In genomic region chr9:125361837-125362531, GRCh38 we compare ENCODE assay signal across 9 cellular contexts.
DNase-seq lines count a peak whose midpoint lies in the region; ATAC-seq and TF ChIP-seq lines count a peak whose summit lies in the region.
"Had no signal": no experiment of that assay in that cellular context is flagged by ENCODE, and none has a peak within 500 bp of the region (broad histone marks: within the 10 kb centered on the region; RNA-seq: fewer than 3 reads in every experiment).

No MANE protein-coding gene starts in this region.

- no peaks in the 10 kb centered on the region; the same call in 1 of the 2 replicates for H3K4me1 ChIP-seq in BE2C
- no peaks in the 10 kb centered on the region for H3K4me1 ChIP-seq in Peyer's patch
- no peaks in the 10 kb centered on the region for H3K4me1 ChIP-seq in ovary (ENCODE audit: insufficient read depth)

- TF ChIP-seq CTCF in BE2C (IDR thresholded peaks at IDR 0.05; ENCODE audit: low read depth, low read length) (peak; percentile 54), Peyer's patch (IDR thresholded peaks at IDR 0.05) (no peak), ovary (IDR thresholded peaks at IDR 0.05) (no peak)

- intact Hi-C loops in ovary (cut with DNase I), result no loop called here

- no peaks in the 10 kb centered on the region for H3K27me3 ChIP-seq in BE2C
- no peaks in the 10 kb centered on the region for H3K27me3 ChIP-seq in Peyer's patch
- H3K27me3 ChIP-seq in ovary, result no peaks in the 10 kb centered on the region

- WGBS in ovary, 3 donors, result 72 to 80% (median 77%) methylated on average over 5 of the region's 5 CpGs

- H3K27ac ChIP-seq in Peyer's patch, result no peak overlapping the region
- H3K27ac ChIP-seq in ovary, result no peak overlapping the region

- H3K36me3 ChIP-seq in BE2C, result peaks cover 59% of the 10 kb centered on the region
- peaks cover 0 to 69% (median 0%) of the 10 kb centered on the region in 3 donors for H3K36me3 ChIP-seq in Peyer's patch
- no peaks in the 10 kb centered on the region for H3K36me3 ChIP-seq in ovary

- TF ChIP-seq EP300 in ovary (IDR thresholded peaks at IDR 0.05), result no peak

- H3K9me3 ChIP-seq in BE2C (no peaks in the 10 kb centered on the region), Peyer's patch (no peaks in the 10 kb centered on the region), ovary (no peaks in the 10 kb centered on the region)

- DNase-seq in BE2C, result no peak
- peak; percentile 19 for DNase-seq in H4 (ENCODE audit: low spot score)
- DNase-seq in SKM-1 (lab: John Stamatoyannopoulos, UW; ENCODE audit: unreplicated experiment), result peak; percentile 14
- DNase-seq in iPS-NIHi11 (ENCODE audit: low spot score), result peak; percentile 40
- no peak for DNase-seq in NCI-H526 treated with DMSO at 0.1 percent for 48 hours (lab: John Stamatoyannopoulos, UW)
- no peak for DNase-seq in Peyer's patch
- no peak for DNase-seq in ovary
- DNase-seq: NCI-H2171 treated with DMSO at 0.1 percent for 48 hours had no signal

- H3K4me3 ChIP-seq in BE2C (ENCODE audit: low read depth, low read length) (no peak overlapping the region), Peyer's patch (no peak overlapping the region), ovary (no peak overlapping the region)

- TF ChIP-seq POLR2A in Peyer's patch (IDR thresholded peaks at IDR 0.05) (no peak), ovary (IDR thresholded peaks at IDR 0.05) (no peak)

- no peak for ATAC-seq in GM21367 (IDR thresholded peaks at IDR 0.05; ENCODE audit: unreplicated experiment)

Comparison
In these comparisons a context has a peak if more than half of its experiments do, and no peak if none do; other contexts are left out.
1. DNase-seq: peak in H4 (single experiment), SKM-1 (single experiment) and iPS-NIHi11 (single experiment); none in BE2C (single experiment), NCI-H526 treated with DMSO at 0.1 percent for 48 hours (single experiment), Peyer's patch (0 of 3) and ovary (0 of 5).